Comparison of ENCODE assay signal across 1 cellular context in the genomic region with DNA sequence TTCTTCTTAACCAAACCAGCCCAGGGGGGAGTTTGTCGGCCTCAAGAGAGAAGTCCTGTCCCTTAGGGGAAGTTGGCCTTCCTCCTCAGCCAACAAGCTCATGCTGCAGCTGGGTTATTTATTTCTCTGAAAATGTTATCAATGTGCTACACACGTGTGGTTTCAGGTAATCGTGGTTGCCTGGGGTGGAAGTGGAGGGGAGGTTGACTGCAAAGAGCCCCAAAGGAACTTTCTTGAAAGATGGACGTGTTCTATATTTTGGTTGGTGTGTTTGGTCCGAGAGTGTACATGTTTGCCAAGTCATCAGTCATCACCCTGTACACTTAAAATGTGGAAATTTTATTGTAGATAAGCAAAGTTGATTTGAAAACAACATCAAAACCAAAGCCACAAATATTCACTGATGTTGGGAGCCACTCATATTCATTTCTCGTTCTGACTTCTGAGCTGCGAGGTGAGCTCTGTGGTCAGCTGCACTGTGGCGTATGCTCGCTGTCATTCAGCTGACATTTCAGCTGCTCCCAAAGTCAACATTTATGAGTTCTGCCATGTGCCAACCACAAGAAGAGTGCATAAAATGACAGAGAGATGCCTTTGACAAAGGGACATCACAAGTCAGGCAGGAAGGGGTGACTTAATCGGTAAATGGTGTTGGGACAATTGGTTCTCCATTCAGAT.
TF ChIP-seq lines count a peak whose summit lies in the region.

No MANE protein-coding gene starts in this region.

TF ChIP-seq in K562, 482 proteins besides CTCF, POLR2A, EP300 and RAD21 (continued from another document):
- TF ChIP-seq E2F3 (CRISPR knock-in tag; IDR thresholded peaks at IDR 0.05) (no peak), C11orf30 (IDR thresholded peaks at IDR 0.05; ENCODE audit: low read depth) (peak; percentile 41; the same call in 1 of the 2 replicates), NCOA6 (IDR thresholded peaks at IDR 0.05) (no peak), TCF3 (CRISPR knock-in tag; IDR thresholded peaks at IDR 0.05) (peak; percentile 94), CTBP1 (IDR thresholded peaks at IDR 0.05; ENCODE audit: borderline replicate concordance) (peak; percentile 51; the same call in 1 of the 2 replicates), SUPT5H (IDR thresholded peaks at IDR 0.05) (no peak), CBFA2T2 (conservative IDR thresholded peaks at IDR 0.05) (peak; percentile 49), TAF7 (tag; IDR thresholded peaks at IDR 0.05) (no peak), PML (IDR thresholded peaks at IDR 0.05; ENCODE audit: low read length) (peak; percentile 78; the same call in 1 of the 2 replicates), EP400 (IDR thresholded peaks at IDR 0.05) (0 out of 2 replicates have a peak, but pooled peaks have one; percentile 20), ARID1B (IDR thresholded peaks at IDR 0.05) (peak; percentile 86), TAL1 (IDR thresholded peaks at IDR 0.05) (peak; percentile 81), BRF1 (IDR thresholded peaks at IDR 0.05; ENCODE audit: borderline replicate concordance, extremely low read depth, insufficient read length) (no peak)
- TF ChIP-seq, protein P1, sequence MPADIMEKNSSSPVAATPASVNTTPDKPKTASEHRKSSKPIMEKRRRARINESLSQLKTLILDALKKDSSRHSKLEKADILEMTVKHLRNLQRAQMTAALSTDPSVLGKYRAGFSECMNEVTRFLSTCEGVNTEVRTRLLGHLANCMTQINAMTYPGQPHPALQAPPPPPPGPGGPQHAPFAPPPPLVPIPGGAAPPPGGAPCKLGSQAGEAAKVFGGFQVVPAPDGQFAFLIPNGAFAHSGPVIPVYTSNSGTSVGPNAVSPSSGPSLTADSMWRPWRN (IDR thresholded peaks at IDR 0.05; ENCODE audit: low read depth) = peak; percentile 20; the same call in 1 of the 2 replicates
- TF ChIP-seq, protein P2, sequence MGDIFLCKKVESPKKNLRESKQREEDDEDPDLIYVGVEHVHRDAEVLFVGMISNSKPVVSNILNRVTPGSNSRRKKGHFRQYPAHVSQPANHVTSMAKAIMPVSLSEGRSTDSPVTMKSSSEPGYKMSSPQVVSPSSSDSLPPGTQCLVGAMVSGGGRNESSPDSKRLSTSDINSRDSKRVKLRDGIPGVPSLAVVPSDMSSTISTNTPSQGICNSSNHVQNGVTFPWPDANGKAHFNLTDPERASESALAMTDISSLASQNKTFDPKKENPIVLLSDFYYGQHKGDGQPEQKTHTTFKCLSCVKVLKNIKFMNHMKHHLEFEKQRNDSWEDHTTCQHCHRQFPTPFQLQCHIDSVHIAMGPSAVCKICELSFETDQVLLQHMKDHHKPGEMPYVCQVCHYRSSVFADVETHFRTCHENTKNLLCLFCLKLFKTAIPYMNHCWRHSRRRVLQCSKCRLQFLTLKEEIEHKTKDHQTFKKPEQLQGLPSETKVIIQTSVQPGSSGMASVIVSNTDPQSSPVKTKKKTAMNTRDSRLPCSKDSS (IDR thresholded peaks at IDR 0.05; ENCODE audit: low read depth, partially characterized antibody) = no peak
- TF ChIP-seq, protein P3, sequence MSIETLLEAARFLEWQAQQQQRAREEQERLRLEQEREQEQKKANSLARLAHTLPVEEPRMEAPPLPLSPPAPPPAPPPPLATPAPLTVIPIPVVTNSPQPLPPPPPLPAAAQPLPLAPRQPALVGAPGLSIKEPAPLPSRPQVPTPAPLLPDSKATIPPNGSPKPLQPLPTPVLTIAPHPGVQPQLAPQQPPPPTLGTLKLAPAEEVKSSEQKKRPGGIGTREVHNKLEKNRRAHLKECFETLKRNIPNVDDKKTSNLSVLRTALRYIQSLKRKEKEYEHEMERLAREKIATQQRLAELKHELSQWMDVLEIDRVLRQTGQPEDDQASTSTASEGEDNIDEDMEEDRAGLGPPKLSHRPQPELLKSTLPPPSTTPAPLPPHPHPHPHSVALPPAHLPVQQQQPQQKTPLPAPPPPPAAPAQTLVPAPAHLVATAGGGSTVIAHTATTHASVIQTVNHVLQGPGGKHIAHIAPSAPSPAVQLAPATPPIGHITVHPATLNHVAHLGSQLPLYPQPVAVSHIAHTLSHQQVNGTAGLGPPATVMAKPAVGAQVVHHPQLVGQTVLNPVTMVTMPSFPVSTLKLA (conservative IDR thresholded peaks at IDR 0.05) = 0 out of 4 replicates have a peak, but pooled peaks have one; percentile 32 to 36
- TF ChIP-seq, protein P4, sequence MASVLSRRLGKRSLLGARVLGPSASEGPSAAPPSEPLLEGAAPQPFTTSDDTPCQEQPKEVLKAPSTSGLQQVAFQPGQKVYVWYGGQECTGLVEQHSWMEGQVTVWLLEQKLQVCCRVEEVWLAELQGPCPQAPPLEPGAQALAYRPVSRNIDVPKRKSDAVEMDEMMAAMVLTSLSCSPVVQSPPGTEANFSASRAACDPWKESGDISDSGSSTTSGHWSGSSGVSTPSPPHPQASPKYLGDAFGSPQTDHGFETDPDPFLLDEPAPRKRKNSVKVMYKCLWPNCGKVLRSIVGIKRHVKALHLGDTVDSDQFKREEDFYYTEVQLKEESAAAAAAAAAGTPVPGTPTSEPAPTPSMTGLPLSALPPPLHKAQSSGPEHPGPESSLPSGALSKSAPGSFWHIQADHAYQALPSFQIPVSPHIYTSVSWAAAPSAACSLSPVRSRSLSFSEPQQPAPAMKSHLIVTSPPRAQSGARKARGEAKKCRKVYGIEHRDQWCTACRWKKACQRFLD (CRISPR knock-in tag; IDR thresholded peaks at IDR 0.05) = no peak
